25 cellular contexts compared by ENCODE assay signal in the genomic region with DNA sequence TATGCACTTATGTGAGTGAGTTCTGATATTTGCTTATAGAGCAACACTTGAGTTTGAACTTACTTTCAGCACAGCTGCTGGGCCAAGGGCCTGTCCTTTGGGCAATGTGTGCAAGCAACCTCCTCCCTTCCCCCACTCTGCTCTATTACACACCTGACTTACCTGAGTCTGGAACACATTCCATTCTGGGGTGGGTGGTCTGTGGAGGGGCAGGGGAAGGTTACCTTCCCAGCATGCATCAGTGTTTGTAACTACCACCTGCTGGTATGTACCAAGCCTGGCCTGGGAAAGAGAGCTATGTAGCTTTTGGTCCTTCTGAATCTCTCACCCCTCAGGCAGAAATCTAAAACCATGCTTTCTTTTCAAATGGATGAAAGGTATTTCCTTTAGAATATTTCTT.
DNase-seq lines count a peak whose midpoint lies in the region; ATAC-seq and TF ChIP-seq lines count a peak whose summit lies in the region.
"Had no signal": no experiment of that assay in that cellular context is flagged by ENCODE, and none has a peak within 500 bp of the region (broad histone marks: within the 10 kb centered on the region; RNA-seq: fewer than 3 reads in every experiment).

No MANE protein-coding gene starts in this region.

- peak; percentile 44 for DNase-seq in H7
- peak; percentile 63 for DNase-seq in NCI-H69 (lab: John Stamatoyannopoulos, UW)
- peak; percentile 51 for DNase-seq in iPS DF 4.7 (ENCODE audit: extremely low read depth, low spot score)
- DNase-seq in posterior vena cava (ENCODE audit: low spot score): no peak
- no peak for DNase-seq in NCI-H510A (lab: John Stamatoyannopoulos, UW)
- DNase-seq: activated CD4-positive, alpha-beta T cell treated with anti-CD3 and anti-CD28 coated beads, Interleukin-2, amount 10 ng/mL, durations not matched to agents 7 days and 5 days; amygdala; brain microvascular endothelial cell; CD4-positive, alpha-beta T cell; MG63; naive thymus-derived CD4-positive, alpha-beta T cell; NCI-H2081; NCI-H82; nucleus accumbens; sigmoid colon; SJCRH30; stimulated activated CD4-positive, alpha-beta T cell treated with anti-CD3 and anti-CD28 coated beads, Interleukin-4, amount 100 ng/mL, for 1 hour; stomach had no signal

- H3K27me3 Mint-ChIP-seq in nephron (ENCODE audit: low read depth): no peaks in the 10 kb centered on the region
- H3K27me3 Mint-ChIP-seq: activated CD4-positive, alpha-beta T cell treated with anti-CD3 and anti-CD28 coated beads, Interleukin-2, amount 10 ng/mL, durations not matched to agents 7 days and 5 days; CD4-positive, alpha-beta T cell; naive thymus-derived CD4-positive, alpha-beta T cell had no signal

- H3K4me3 Mint-ChIP-seq in nephron: no peak overlapping the region
- H3K4me3 Mint-ChIP-seq: activated CD4-positive, alpha-beta T cell treated with anti-CD3 and anti-CD28 coated beads, Interleukin-2, amount 10 ng/mL, durations not matched to agents 7 days and 5 days; CD4-positive, alpha-beta T cell; naive thymus-derived CD4-positive, alpha-beta T cell had no signal

- H3K4me3 ChIP-seq in H7 (ENCODE audit: insufficient read depth, low read depth, low read length): no peak overlapping the region
- H3K4me3 ChIP-seq: gastroesophageal sphincter, MG63, prostate gland, sigmoid colon, SJCRH30, stomach had no signal

- ATAC-seq in HG03457 (IDR thresholded peaks at IDR 0.05; ENCODE audit: unreplicated experiment) (no peak), GM19023 (IDR thresholded peaks at IDR 0.05; ENCODE audit: unreplicated experiment) (no peak)
- ATAC-seq: activated naive CD4-positive, alpha-beta T cell treated with anti-CD3 and anti-CD28 coated beads, Interleukin-2, amount 50 U/mL, for 72 hours; gastroesophageal sphincter; HCT116; naive thymus-derived CD4-positive, alpha-beta T cell had no signal

- intact Hi-C loops in posterior vena cava (cut with DNase I): no loop called here

- peak overlapping the region; percentile 39 to 90 (median 58) for H3K27ac Mint-ChIP-seq in nephron
- H3K27ac Mint-ChIP-seq: activated CD4-positive, alpha-beta T cell treated with anti-CD3 and anti-CD28 coated beads, Interleukin-2, amount 10 ng/mL, durations not matched to agents 7 days and 5 days; activated naive CD4-positive, alpha-beta T cell treated with anti-CD3 and anti-CD28 coated beads, Interleukin-2, amount 50 U/mL, for 72 hours; CD4-positive, alpha-beta T cell; naive thymus-derived CD4-positive, alpha-beta T cell had no signal

- no peaks in the 10 kb centered on the region for H3K36me3 Mint-ChIP-seq in nephron (ENCODE audit: low read depth)
- H3K36me3 Mint-ChIP-seq: activated naive CD4-positive, alpha-beta T cell treated with anti-CD3 and anti-CD28 coated beads, Interleukin-2, amount 50 U/mL, for 72 hours had no signal

- no peaks in the 10 kb centered on the region for H3K27me3 ChIP-seq in H7 (ENCODE audit: control insufficient read depth, insufficient read depth, low read length)
- H3K27me3 ChIP-seq: brain microvascular endothelial cell, gastroesophageal sphincter, MG63, sigmoid colon, SJCRH30, stomach had no signal

- no peaks in the 10 kb centered on the region for H3K36me3 ChIP-seq in H7 (replicated peaks; ENCODE audit: control insufficient read depth, insufficient read depth, low read length)
- H3K36me3 ChIP-seq: brain microvascular endothelial cell, gastroesophageal sphincter, MG63, prostate gland, sigmoid colon, SJCRH30, stomach had no signal

- no peaks in the 10 kb centered on the region for H3K9me3 Mint-ChIP-seq in nephron
- H3K9me3 Mint-ChIP-seq: activated CD4-positive, alpha-beta T cell treated with anti-CD3 and anti-CD28 coated beads, Interleukin-2, amount 10 ng/mL, durations not matched to agents 7 days and 5 days; activated naive CD4-positive, alpha-beta T cell treated with anti-CD3 and anti-CD28 coated beads, Interleukin-2, amount 50 U/mL, for 72 hours; CD4-positive, alpha-beta T cell; naive thymus-derived CD4-positive, alpha-beta T cell had no signal

- no peak for TF ChIP-seq CTCF in nephron (IDR thresholded peaks at IDR 0.05; ENCODE audit: unreplicated experiment in 3 of 3)

- no peaks in the 10 kb centered on the region for H3K4me1 Mint-ChIP-seq in nephron
- H3K4me1 Mint-ChIP-seq: activated CD4-positive, alpha-beta T cell treated with anti-CD3 and anti-CD28 coated beads, Interleukin-2, amount 10 ng/mL, durations not matched to agents 7 days and 5 days; naive thymus-derived CD4-positive, alpha-beta T cell had no signal

Comparison
In these comparisons a context has a peak if more than half of its experiments do, and no peak if none do; other contexts are left out.
1. DNase-seq: peak in H7 (single experiment), NCI-H69 (single experiment) and iPS DF 4.7 (single experiment); none in posterior vena cava (single experiment) and NCI-H510A (single experiment).